8 cellular contexts compared by ENCODE assay signal in the genomic region with DNA sequence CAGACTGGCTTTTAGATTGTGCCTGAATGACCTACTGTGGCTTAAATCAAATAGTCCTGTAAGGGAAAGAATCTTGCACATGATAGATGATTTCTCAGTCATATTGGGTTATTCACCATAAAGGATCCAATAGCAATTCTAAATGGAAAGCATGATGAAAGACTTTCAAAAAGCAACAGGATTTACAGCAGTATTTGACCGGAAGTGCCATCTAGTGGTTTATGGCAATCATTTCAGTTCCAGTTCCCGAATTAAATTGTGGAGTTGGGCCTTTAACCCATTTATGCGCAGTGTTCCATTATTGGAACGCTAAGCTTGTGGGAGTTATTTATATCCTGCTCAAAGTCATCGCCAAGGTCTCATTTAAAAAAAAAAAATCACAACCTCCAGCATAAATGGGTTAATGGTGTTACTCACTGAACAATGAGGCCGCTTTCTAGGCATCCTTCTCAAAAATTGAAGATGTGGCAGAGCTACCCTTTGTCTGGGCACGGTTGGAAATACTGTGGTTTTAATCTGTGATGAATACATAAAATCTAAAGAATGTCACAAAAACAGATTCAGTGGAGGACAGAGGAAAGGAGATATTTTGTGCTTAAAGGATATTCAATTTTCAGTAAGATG.
DNase-seq lines count a peak whose midpoint lies in the region; ATAC-seq and TF ChIP-seq lines count a peak whose summit lies in the region.

No MANE protein-coding gene starts in this region.

- H2AFZ ChIP-seq in KMS-11 (ENCODE audit: low read depth) = no peak overlapping the region

- peaks cover 7% of the 10 kb centered on the region for H3K36me3 Mint-ChIP-seq in progenitor cell of endocrine pancreas (ENCODE audit: insufficient read depth)

- no peak overlapping the region for H3K4me3 ChIP-seq in KMS-11 (IDR thresholded peaks at IDR 0.05; ENCODE audit: insufficient read depth, low read depth, low read length)
- H3K4me3 ChIP-seq in fibroblast of pulmonary artery (replicated peaks; ENCODE audit: low read depth, low read length) = no peak overlapping the region

- DNase-seq in DMS 273 (lab: John Stamatoyannopoulos, UW; ENCODE audit: unreplicated experiment) (peak; percentile 51), SHP77 (lab: John Stamatoyannopoulos, UW) (peak; percentile 55 to 67), fibroblast of pulmonary artery (ENCODE audit: low read depth) (peak; percentile 78), progenitor cell of endocrine pancreas (ENCODE audit: low spot score, unreplicated experiment) (no peak)

- H4K20me1 ChIP-seq in KMS-11 (ENCODE audit: insufficient read depth) = no peaks in the 10 kb centered on the region

- no peaks in the 10 kb centered on the region for H3K27me3 Mint-ChIP-seq in progenitor cell of endocrine pancreas

- no peak for ATAC-seq in GM21723 (IDR thresholded peaks at IDR 0.05; ENCODE audit: unreplicated experiment)
- no peak for ATAC-seq in HG03565 (IDR thresholded peaks at IDR 0.05; ENCODE audit: unreplicated experiment)
- no peak for ATAC-seq in GM18498 (IDR thresholded peaks at IDR 0.05; ENCODE audit: unreplicated experiment)

- H3K9me3 Mint-ChIP-seq in progenitor cell of endocrine pancreas (ENCODE audit: low read depth) = no peaks in the 10 kb centered on the region

- no peak overlapping the region for H3K27ac ChIP-seq in KMS-11

- H3K27me3 ChIP-seq in KMS-11 (ENCODE audit: insufficient read depth, low read depth) = no peaks in the 10 kb centered on the region

- H3K4me3 Mint-ChIP-seq in progenitor cell of endocrine pancreas (ENCODE audit: low read depth) = no peak overlapping the region

- H3K79me2 ChIP-seq in KMS-11 (ENCODE audit: insufficient read depth, low read depth) = no peaks in the 10 kb centered on the region

- no peak overlapping the region for H3K27ac Mint-ChIP-seq in progenitor cell of endocrine pancreas

- no peaks in the 10 kb centered on the region for H3K4me1 ChIP-seq in KMS-11 (ENCODE audit: low read depth, poor library complexity, severe bottlenecking)

- no peak overlapping the region for H3K4me2 ChIP-seq in KMS-11

- peak; percentile 54 for TF ChIP-seq CTCF in KMS-11 (conservative IDR thresholded peaks at IDR 0.05; ENCODE audit: low read depth, low read length)
- TF ChIP-seq CTCF in fibroblast of pulmonary artery (IDR thresholded peaks at IDR 0.05; ENCODE audit: low read length, missing control alignments) = peak; percentile 63
- TF ChIP-seq CTCF in progenitor cell of endocrine pancreas (IDR thresholded peaks at IDR 0.05; ENCODE audit: unreplicated experiment) = peak; percentile 81

- H3K36me3 ChIP-seq in KMS-11 (ENCODE audit: insufficient read depth) = no peaks in the 10 kb centered on the region

- no peak overlapping the region for H3K9ac ChIP-seq in KMS-11

- H3K4me1 Mint-ChIP-seq in progenitor cell of endocrine pancreas (ENCODE audit: low read depth) = peaks cover 1% of the 10 kb centered on the region
